In genomic region chr11:57999523-57999922, GRCh38 we compare ENCODE assay signal across 5 cellular contexts. TPM values are rescaled to one million over a fixed set of nuclear protein-coding genes. Genes with fewer than 3 reads are reported as not detected.
"Had no signal": no experiment of that assay in that cellular context is flagged by ENCODE, and none has a peak within 500 bp of the region (broad histone marks: within the 10 kb centered on the region; RNA-seq: fewer than 3 reads in every experiment).

No MANE protein-coding gene starts in this region.

RNA-seq across cellular contexts. Expression of gene OR9Q1, which starts 24.2 kb away (rescaled TPM):
- total RNA-seq: HT-29, HT1080, IMR-90, K562 had no signal
- polyA plus RNA-seq: IgD-negative memory B cell, IMR-90, K562 had no signal

RNA-seq across cellular contexts. Expression of gene OR6Q1, which starts 31.2 kb away (rescaled TPM):
- total RNA-seq: HT-29, HT1080, IMR-90, K562 had no signal
- polyA plus RNA-seq: IgD-negative memory B cell, IMR-90, K562 had no signal
